8 cellular contexts compared by ENCODE assay signal in the genomic region with DNA sequence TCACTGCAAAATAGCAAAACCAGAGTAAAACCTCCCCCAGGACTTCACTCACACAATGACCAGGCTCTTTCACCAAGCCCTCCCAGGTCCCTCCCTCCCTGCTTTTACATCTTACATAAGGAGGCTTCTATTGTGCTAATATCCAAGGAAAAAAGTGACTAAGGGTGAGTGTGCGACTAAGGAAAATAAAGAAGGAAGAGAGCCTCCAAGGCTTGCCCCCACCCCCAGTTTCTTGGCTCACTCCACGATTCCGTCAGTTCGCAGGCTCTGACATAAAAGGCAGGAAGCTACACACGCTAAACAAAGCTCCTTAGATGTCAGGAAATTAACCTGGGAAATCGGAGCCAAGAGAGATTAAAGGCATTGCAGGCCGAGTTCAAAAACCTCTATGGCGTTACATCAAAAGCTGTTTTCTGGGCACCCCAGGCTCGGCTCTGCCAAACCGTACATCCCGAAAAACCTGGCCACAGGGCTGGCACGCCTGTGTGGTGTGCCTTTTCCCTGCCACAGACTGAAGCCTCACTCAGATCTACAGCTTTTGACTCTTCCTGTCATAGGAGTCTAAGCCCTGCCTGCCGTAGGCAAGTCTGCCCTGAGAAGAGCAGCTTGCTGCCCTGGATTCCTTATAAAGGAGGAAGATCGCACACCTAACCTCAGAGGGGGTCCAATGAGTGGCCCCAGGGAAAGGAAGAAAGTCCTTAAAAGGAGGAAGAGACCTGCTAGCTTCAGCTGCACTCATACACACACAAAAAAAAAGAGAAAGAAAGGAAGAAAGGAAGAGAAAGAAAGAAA.
DNase-seq lines count a peak whose midpoint lies in the region; ATAC-seq and TF ChIP-seq lines count a peak whose summit lies in the region.

No MANE protein-coding gene starts in this region.

- H3K27me3 ChIP-seq in BLaER1, result no peaks in the 10 kb centered on the region
- no peaks in the 10 kb centered on the region for H3K27me3 ChIP-seq in layer of hippocampus (ENCODE audit: control insufficient read depth, insufficient read depth, low read length)
- no peaks in the 10 kb centered on the region for H3K27me3 ChIP-seq in suprapubic skin

- H3K36me3 Mint-ChIP-seq in MCF 10A (ENCODE audit: insufficient read depth, unreplicated experiment), result peaks cover 5% of the 10 kb centered on the region

- BruUV-seq in MCF 10A (replicated peaks; lab: Mats Ljungman, UMichigan), result TSS peak; percentile 73

- H3K27ac ChIP-seq in BLaER1 (no peak overlapping the region), layer of hippocampus (ENCODE audit: low read depth, low read length) (peak overlapping the region; percentile 80), suprapubic skin (peak overlapping the region; percentile 68)

- peak overlapping the region; percentile 51 for H3K4me3 Mint-ChIP-seq in MCF 10A (ENCODE audit: unreplicated experiment)

- H3K4me1 Mint-ChIP-seq in MCF 10A (ENCODE audit: insufficient read depth, unreplicated experiment), result peaks cover 79% of the 10 kb centered on the region

- 48% methylated on average over 14 of the region's 14 CpGs for WGBS in suprapubic skin

- no peaks in the 10 kb centered on the region for H3K36me3 ChIP-seq in BLaER1
- H3K36me3 ChIP-seq in suprapubic skin, result no peaks in the 10 kb centered on the region

- no peaks in the 10 kb centered on the region for H3K9me3 Mint-ChIP-seq in MCF 10A (ENCODE audit: unreplicated experiment)

- DNase-seq in LHCN-M2 (ENCODE audit: low read depth) (peak; percentile 94), MCF 10A (ENCODE audit: unreplicated experiment) (peak; percentile 99), suprapubic skin (ENCODE audit: low spot score in 2 of 2) (no peak)
- no peak for DNase-seq in stimulated activated CD4-positive, alpha-beta T cell treated with anti-CD3 and anti-CD28 coated beads, Interleukin-4, amount 100 ng/mL, for 1 hour
- DNase-seq in stimulated activated CD4-positive, alpha-beta T cell treated with anti-CD3 and anti-CD28 coated beads, Interleukin-2, amount 100 ng/mL, for 24 hours, result no peak

- H3K9ac ChIP-seq in BLaER1, result no peak overlapping the region; the same call in 1 of the 2 replicates

- H3K4me1 ChIP-seq in BLaER1 (peaks cover 12% of the 10 kb centered on the region), suprapubic skin (peaks cover 65% of the 10 kb centered on the region)

- no peaks in the 10 kb centered on the region for H3K27me3 Mint-ChIP-seq in MCF 10A (ENCODE audit: insufficient read depth, unreplicated experiment)

- no peak for TF ChIP-seq CTCF in MCF 10A (IDR thresholded peaks at IDR 0.05; ENCODE audit: unreplicated experiment)
- no peak for TF ChIP-seq CTCF in suprapubic skin (IDR thresholded peaks at IDR 0.05)

- H3K4me3 ChIP-seq in BLaER1 (no peak overlapping the region), suprapubic skin (no peak overlapping the region)

- CTCF ChIA-PET in MCF 10A (lab: Yijun Ruan, JAX), result interaction anchor here (0.6 to 3.0 kb wide), 6 partner anchors 53 to 676 kb away, joined by 3 to 15 read pairs (median 4); no protein-coding TSS in a partner anchor

- intact Hi-C loops in MCF 10A (cut with micrococcal nuclease), result no loop called here

- TF ChIP-seq EP300 in suprapubic skin (IDR thresholded peaks at IDR 0.05), result peak; percentile 36

- no peak for TF ChIP-seq POLR2A in suprapubic skin (IDR thresholded peaks at IDR 0.05)

- ATAC-seq in HG02840 (IDR thresholded peaks at IDR 0.05; ENCODE audit: low FRiP score, unreplicated experiment), result no peak

- H4K20me1 ChIP-seq in BLaER1, result no peaks in the 10 kb centered on the region

- H3K4me2 ChIP-seq in BLaER1, result peak overlapping the region; percentile 64

- H3K27ac Mint-ChIP-seq in MCF 10A (ENCODE audit: low read depth, unreplicated experiment), result peak overlapping the region; percentile 93

- no peaks in the 10 kb centered on the region for H3K9me3 ChIP-seq in BLaER1
- no peaks in the 10 kb centered on the region for H3K9me3 ChIP-seq in suprapubic skin

- POLR2A ChIA-PET in MCF 10A (lab: Yijun Ruan, JAX), result interaction anchor here (0.6 to 12.9 kb wide), 20 partner anchors 9 to 1082 kb away, joined by 3 to 341 read pairs (median 4); no protein-coding TSS in a partner anchor

Comparison
In these comparisons a context has a peak if more than half of its experiments do, and no peak if none do; other contexts are left out.
1. DNase-seq: peak in LHCN-M2 (single experiment) and MCF 10A (single experiment); none in suprapubic skin (0 of 2), stimulated activated CD4-positive, alpha-beta T cell treated with anti-CD3 and anti-CD28 coated beads, Interleukin-4, amount 100 ng/mL, for 1 hour (single experiment) and stimulated activated CD4-positive, alpha-beta T cell treated with anti-CD3 and anti-CD28 coated beads, Interleukin-2, amount 100 ng/mL, for 24 hours (0 of 2).